Comparison of ENCODE assay signal across 1 cellular context in genomic region chr11:6598555-6598954, GRCh38.
TF ChIP-seq lines count a peak whose summit lies in the region.

No MANE protein-coding gene starts in this region.

TF ChIP-seq in HepG2, 621 proteins besides CTCF, POLR2A, EP300 and RAD21 (continued from another document):
- no peak for TF ChIP-seq SMARCC2 (IDR thresholded peaks at IDR 0.05)
